ENCODE assay signal across 19 cellular contexts in the genomic region with DNA sequence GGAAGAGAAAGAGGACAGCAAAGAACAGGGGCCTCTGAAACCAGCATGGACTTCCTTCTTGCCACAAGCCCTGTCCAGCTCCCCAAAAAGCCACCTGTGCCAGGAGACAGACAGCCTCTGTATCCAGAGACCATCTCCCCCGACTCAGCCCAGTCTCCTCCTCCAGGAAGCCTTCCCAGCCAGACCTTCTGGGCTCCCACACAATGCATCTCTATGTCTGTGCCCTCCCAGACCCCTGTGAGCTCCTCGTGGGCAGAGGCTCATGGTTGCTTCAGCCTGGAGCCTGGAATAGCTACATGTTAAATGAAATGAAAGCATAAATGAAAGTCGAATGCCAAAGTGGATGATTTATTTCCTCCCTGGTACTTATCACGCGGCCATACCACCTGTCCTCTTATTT. TPM values are rescaled to one million over a fixed set of nuclear protein-coding genes. Genes with fewer than 3 reads are reported as not detected.
DNase-seq lines count a peak whose midpoint lies in the region; ATAC-seq, FAIRE-seq and TF ChIP-seq lines count a peak whose summit lies in the region.
"Had no signal": no experiment of that assay in that cellular context is flagged by ENCODE, and none has a peak within 500 bp of the region (broad histone marks: within the 10 kb centered on the region; RNA-seq: fewer than 3 reads in every experiment).

No MANE protein-coding gene starts in this region.

- H3K9me3 Mint-ChIP-seq in effector memory CD8-positive, alpha-beta T cell = no peaks in the 10 kb centered on the region
- H3K9me3 Mint-ChIP-seq: activated naive CD8-positive, alpha-beta T cell treated with anti-CD3 and anti-CD28 coated beads, Interleukin-2, amount 50 U/mL, for 24 hours; activated T-cell treated with anti-CD3 and anti-CD28 coated beads, Interleukin-2, amount 50 U/mL, for 4 hours had no signal

- no peak overlapping the region for H3K4me2 ChIP-seq in A549
- H3K4me2 ChIP-seq in hepatocyte = no peak overlapping the region
- H3K4me2 ChIP-seq: KMS-11 had no signal

- POLR2A ChIA-PET in A549 (lab: Yijun Ruan, JAX) = no interaction called here

- no peak for TF ChIP-seq RAD21 in A549 (conservative IDR thresholded peaks at IDR 0.05 in 1 of 2, IDR thresholded peaks at IDR 0.05 in 1 of 2)

- ATAC-seq in A549 = no peak
- ATAC-seq in effector memory CD8-positive, alpha-beta T cell (replicated peaks) = no peak
- ATAC-seq in activated CD4-positive, CD25-positive, alpha-beta regulatory T cell treated with anti-CD3 and anti-CD28 coated beads, Interleukin-2, amount 50 U/mL, for 24 hours = no peak
- ATAC-seq: activated naive CD8-positive, alpha-beta T cell treated with anti-CD3 and anti-CD28 coated beads, Interleukin-2, amount 50 U/mL, for 24 hours; activated T-cell treated with anti-CD3 and anti-CD28 coated beads, Interleukin-2, amount 50 U/mL, for 4 hours; HCT116 had no signal

- H3K36me3 ChIP-seq in hepatocyte (replicated peaks; ENCODE audit: insufficient read depth, low read depth) (no peaks in the 10 kb centered on the region), HAP-1 (replicated peaks) (no peaks in the 10 kb centered on the region)

- no peak overlapping the region for H3K27ac Mint-ChIP-seq in effector memory CD8-positive, alpha-beta T cell
- H3K27ac Mint-ChIP-seq: activated naive CD8-positive, alpha-beta T cell treated with anti-CD3 and anti-CD28 coated beads, Interleukin-2, amount 50 U/mL, for 24 hours had no signal

- no peak for TF ChIP-seq POLR2A in A549 (IDR thresholded peaks at IDR 0.05; ENCODE audit: low read length)

- FAIRE-seq in A549 (lab: Jason Lieb, UNC) = no peak
- FAIRE-seq: keratinocyte had no signal

- DNase-seq in A549 (ENCODE audit: low read depth in 1 of 2, low spot score in 1 of 2) (no peak), DMS53 (lab: John Stamatoyannopoulos, UW) (peak; percentile 93), OCI-M1 (lab: John Stamatoyannopoulos, UW) (peak; percentile 75), hepatocyte (ENCODE audit: low spot score) (no peak), HAP-1 (ENCODE audit: low spot score in 2 of 2) (no peak)
- no peak for DNase-seq in effector memory CD8-positive, alpha-beta T cell
- DNase-seq: activated CD4-positive, alpha-beta T cell treated with anti-CD3 and anti-CD28 coated beads, Interleukin-2, amount 50 U/mL, for 1 hour; activated naive CD8-positive, alpha-beta T cell treated with anti-CD3 and anti-CD28 coated beads, Interleukin-2, amount 50 U/mL, for 24 hours; activated T-cell treated with anti-CD3 and anti-CD28 coated beads, Interleukin-2, amount 50 U/mL, for 4 hours; cortex of kidney; NCI-H1930; stimulated activated naive CD4-positive, alpha-beta T cell had no signal

- TF ChIP-seq EP300 in A549 (IDR thresholded peaks at IDR 0.05) = no peak

- peaks cover 19% of the 10 kb centered on the region for H3K4me1 ChIP-seq in A549
- peaks cover 9% of the 10 kb centered on the region for H3K4me1 ChIP-seq in hepatocyte (ENCODE audit: insufficient read depth)
- no peaks in the 10 kb centered on the region for H3K4me1 ChIP-seq in HAP-1

- CTCF ChIA-PET in A549 (lab: Yijun Ruan, JAX) = interaction anchor here (1.1 to 3.1 kb wide), 5 partner anchors 12 to 92 kb away, joined by 3 to 10 read pairs (median 5); a partner anchor contains a TSS

- H3K27ac ChIP-seq in A549 (no peak overlapping the region; a peak in 1 of 6 replicates), hepatocyte (peak overlapping the region; percentile 48)
- H3K27ac ChIP-seq: C4-2B, esophagus muscularis mucosa, KMS-11 had no signal

- H3K27me3 ChIP-seq in hepatocyte (no peaks in the 10 kb centered on the region), HAP-1 (ENCODE audit: low read depth) (no peaks in the 10 kb centered on the region)
- H3K27me3 ChIP-seq: esophagus muscularis mucosa had no signal

- in situ Hi-C loops in HAP-1 (cut with MboI; ENCODE audit: low sequenced_read_pairs) = no loop called here

- peaks cover 7% of the 10 kb centered on the region; the same call in 1 of the 3 replicates for H3K9me3 ChIP-seq in A549
- no peaks in the 10 kb centered on the region for H3K9me3 ChIP-seq in hepatocyte (ENCODE audit: low read depth)
- no peaks in the 10 kb centered on the region for H3K9me3 ChIP-seq in HAP-1
- H3K9me3 ChIP-seq: esophagus muscularis mucosa had no signal

- H3K79me2 ChIP-seq in hepatocyte = peaks cover 66% of the 10 kb centered on the region

- H3K27me3 Mint-ChIP-seq in effector memory CD8-positive, alpha-beta T cell = no peaks in the 10 kb centered on the region
- H3K27me3 Mint-ChIP-seq: activated naive CD8-positive, alpha-beta T cell treated with anti-CD3 and anti-CD28 coated beads, Interleukin-2, amount 50 U/mL, for 24 hours had no signal

- 60% methylated on average over 5 of the region's 5 CpGs for WGBS in A549 (ENCODE audit: missing lambda C conversion rate)
- WGBS in hepatocyte (ENCODE audit: low lambda C conversion rate, missing lambda C conversion rate) = 92% methylated on average over 5 of the region's 5 CpGs

- no peak overlapping the region for H2AFZ ChIP-seq in hepatocyte

- H3K36me3 Mint-ChIP-seq in effector memory CD8-positive, alpha-beta T cell (ENCODE audit: insufficient read depth) = peaks cover 8% of the 10 kb centered on the region

- no peak overlapping the region for H3K4me3 Mint-ChIP-seq in effector memory CD8-positive, alpha-beta T cell
- H3K4me3 Mint-ChIP-seq: activated naive CD8-positive, alpha-beta T cell treated with anti-CD3 and anti-CD28 coated beads, Interleukin-2, amount 50 U/mL, for 24 hours; activated T-cell treated with anti-CD3 and anti-CD28 coated beads, Interleukin-2, amount 50 U/mL, for 4 hours had no signal

- TF ChIP-seq CTCF in A549 (IDR thresholded peaks at IDR 0.05) (no peak), hepatocyte (IDR thresholded peaks at IDR 0.05; ENCODE audit: poor library complexity) (no peak)

- H3K4me1 Mint-ChIP-seq in effector memory CD8-positive, alpha-beta T cell (ENCODE audit: low read depth in 2 of 2) = peaks cover 13 to 16% of the 10 kb centered on the region in 2 donors

- H3K4me3 ChIP-seq in A549 (no peak overlapping the region), hepatocyte (no peak overlapping the region), HAP-1 (no peak overlapping the region)
- H3K4me3 ChIP-seq: esophagus muscularis mucosa, skin epidermis had no signal

- peaks cover 38% of the 10 kb centered on the region for H4K20me1 ChIP-seq in hepatocyte (ENCODE audit: insufficient read depth, poor library complexity, severe bottlenecking)

- no peaks in the 10 kb centered on the region for H3K9me2 ChIP-seq in hepatocyte (replicated peaks; ENCODE audit: insufficient read depth)

TF ChIP-seq in A549, 52 proteins besides CTCF, POLR2A, EP300 and RAD21:
- peak; percentile 28 for TF ChIP-seq ZFP36 (IDR thresholded peaks at IDR 0.05; ENCODE audit: borderline replicate concordance, partially characterized antibody)
- TF ChIP-seq KDM5A (IDR thresholded peaks at IDR 0.05) = no peak
TF ChIP-seq in A549: peak in this region for 1.

RNA-seq across cellular contexts. Expression of a gene that starts 7.3 kb away (rescaled TPM):
- polyA plus RNA-seq in A549 (2011; rRNA removed) (28.9 and 29.5 TPM in 2 replicates), A549 (2017; fragmentation: RNase III; extraction: RNeasy Plus Mini Kit Qiagen cat#74134 plus additional on column Dnase treatment) (26.2 to 32.8 TPM (median 30.1 TPM) in 3 replicates), hepatocyte (53.2 and 60.2 TPM in 2 replicates)
- polyA plus RNA-seq in A549 (2012; cell fraction: cytosol; rRNA removed) = 31.6 and 32.7 TPM in 2 replicates
- polyA plus RNA-seq in A549 (2012; cell fraction: nucleus; rRNA removed) = 105 and 129 TPM in 2 replicates
- 43.3 and 61.6 TPM in 2 replicates for polyA minus RNA-seq in A549 (2011; rRNA and poly(A)+ RNA removed)
- total RNA-seq in hepatocyte = 86.9 and 118 TPM in 2 replicates

RNA-seq across cellular contexts. Expression of a gene that starts 34.4 kb away (rescaled TPM):
- polyA plus RNA-seq in A549 (2011; rRNA removed) (21.2 and 25.0 TPM in 2 replicates), A549 (2017; fragmentation: RNase III; extraction: RNeasy Plus Mini Kit Qiagen cat#74134 plus additional on column Dnase treatment) (21.1 to 23.2 TPM (median 23.0 TPM) in 3 replicates), hepatocyte (575 and 686 TPM in 2 replicates)
- polyA plus RNA-seq in A549 (2012; cell fraction: cytosol; rRNA removed) = 34.1 and 35.8 TPM in 2 replicates
- polyA plus RNA-seq in A549 (2012; cell fraction: nucleus; rRNA removed) = 21.1 and 22.5 TPM in 2 replicates
- polyA minus RNA-seq in A549 (2011; rRNA and poly(A)+ RNA removed) = 31.6 and 39.6 TPM in 2 replicates
- 290 and 390 TPM in 2 replicates for total RNA-seq in hepatocyte

RNA-seq across cellular contexts. Expression of a gene that starts 54.7 kb away (rescaled TPM):
- 6.1 and 6.2 TPM in 2 replicates for polyA plus RNA-seq in A549 (2011; rRNA removed)
- 9.3 and 10.0 TPM in 2 replicates for polyA plus RNA-seq in A549 (2012; cell fraction: cytosol; rRNA removed)
- polyA plus RNA-seq in A549 (2012; cell fraction: nucleus; rRNA removed) = 76.5 and 80.0 TPM in 2 replicates
- 6.3 to 7.6 TPM (median 6.4 TPM) in 3 replicates for polyA plus RNA-seq in A549 (2017; fragmentation: RNase III; extraction: RNeasy Plus Mini Kit Qiagen cat#74134 plus additional on column Dnase treatment)
- polyA minus RNA-seq in A549 (2011; rRNA and poly(A)+ RNA removed) = 6.5 and 6.8 TPM in 2 replicates
- 8.2 and 11.5 TPM in 2 replicates for total RNA-seq in hepatocyte
- 20.3 and 27.6 TPM in 2 replicates for polyA plus RNA-seq in hepatocyte

Comparison
In these comparisons a context has a peak if more than half of its experiments do, and no peak if none do; other contexts are left out.
1. DNase-seq: peak in DMS53 (single experiment) and OCI-M1 (single experiment); none in A549 (0 of 2), hepatocyte (single experiment), effector memory CD8-positive, alpha-beta T cell (0 of 3) and HAP-1 (0 of 2).
2. RNA of a gene that starts 34.4 kb away (polyA plus RNA-seq): 575 to 686 TPM in hepatocyte; 21.1 to 35.8 TPM in A549; every median in the first group is over 10 times any median in the second.